8 cellular contexts compared by ENCODE assay signal in the genomic region with DNA sequence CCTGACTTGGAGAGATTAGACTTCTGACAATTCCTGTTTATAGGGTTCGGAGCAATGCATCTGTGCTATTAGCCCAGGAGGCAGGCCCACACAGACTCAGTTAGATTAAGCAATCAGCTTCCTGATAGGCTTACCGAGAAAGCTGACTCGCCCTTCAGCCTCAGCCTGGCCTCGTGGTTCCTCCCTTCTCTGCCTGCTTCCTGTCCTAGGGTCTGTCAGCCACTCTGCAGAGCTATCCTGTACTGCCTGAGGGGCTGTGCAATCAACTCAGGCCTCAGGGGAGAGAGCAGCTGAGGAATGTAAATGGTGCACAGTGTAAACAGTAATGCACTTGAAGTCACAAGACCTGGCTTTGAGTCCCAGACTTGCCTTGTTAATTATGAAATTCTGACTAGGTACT. TPM values are rescaled to one million over a fixed set of nuclear protein-coding genes. Genes with fewer than 3 reads are reported as not detected.
DNase-seq lines count a peak whose midpoint lies in the region; ATAC-seq and TF ChIP-seq lines count a peak whose summit lies in the region.

No MANE protein-coding gene starts in this region.

- H3K27me3 ChIP-seq in PC-9 (ENCODE audit: insufficient read depth, low read depth) (no peaks in the 10 kb centered on the region), foreskin keratinocyte (peaks cover 31% of the 10 kb centered on the region), sigmoid colon (no peaks in the 10 kb centered on the region)

- no peak overlapping the region for H3K4me3 ChIP-seq in PC-9
- H3K4me3 ChIP-seq in sigmoid colon = no peak overlapping the region

- intact Hi-C loops in PC-9 (cut with micrococcal nuclease; ENCODE audit: unreplicated experiment) = no loop called here
- intact Hi-C loops in sigmoid colon (cut with DNase I) = no loop called here

- BruUV-seq in PC-9 (replicated peaks; lab: Mats Ljungman, UMichigan) = no TSS peak

- H3K4me2 ChIP-seq in PC-9 = 0 out of 2 replicates have a peak overlapping the region, but pooled peaks have one; percentile 5

- no peak overlapping the region for H3K27ac ChIP-seq in PC-9
- no peak overlapping the region for H3K27ac ChIP-seq in foreskin keratinocyte
- H3K27ac ChIP-seq in sigmoid colon = no peak overlapping the region

- WGBS in sigmoid colon, 2 donors = 22 to 24% methylated on average over 4 of the region's 4 CpGs

- no peaks in the 10 kb centered on the region for H3K9me2 ChIP-seq in PC-9 (ENCODE audit: insufficient read depth)

- H3K9me3 ChIP-seq in PC-9 (ENCODE audit: insufficient read depth, low read depth) (0 out of 2 replicates have a peak, but pooled peaks cover 3% of the 10 kb centered on the region), sigmoid colon (no peaks in the 10 kb centered on the region)

- POLR2A ChIA-PET in PC-9 (lab: Charles Lee; ENCODE audit: unreplicated experiment) = interaction anchor here (0.6 kb wide), 1 partner anchor 560 kb away, joined by 6 read pairs; no protein-coding TSS in a partner anchor

- TF ChIP-seq CTCF in GM20000 (IDR thresholded peaks at IDR 0.05; ENCODE audit: extremely low read depth, missing control alignments) (no peak), PC-9 (conservative IDR thresholded peaks at IDR 0.05) (no peak), foreskin keratinocyte (conservative IDR thresholded peaks at IDR 0.05) (no peak), sigmoid colon (IDR thresholded peaks at IDR 0.05) (no peak)

- no peaks in the 10 kb centered on the region for H3K4me1 ChIP-seq in PC-9 (replicated peaks; ENCODE audit: insufficient read depth)
- no peaks in the 10 kb centered on the region for H3K4me1 ChIP-seq in foreskin keratinocyte
- H3K4me1 ChIP-seq in sigmoid colon = no peaks in the 10 kb centered on the region

- no peaks in the 10 kb centered on the region for H3K79me2 ChIP-seq in PC-9 (ENCODE audit: low read depth)

- DNase-seq in A172 (ENCODE audit: low spot score) (peak; percentile 42), GM20000 (ENCODE audit: low spot score) (peak; percentile 10), PC-9 (peak in 1 of 2 experiments; percentile 2), foreskin keratinocyte (peak; percentile 19 to 66), sigmoid colon (peak; percentile 74), NCI-H526 (lab: John Stamatoyannopoulos, UW) (no peak)

- no peaks in the 10 kb centered on the region for H3F3A ChIP-seq in PC-9 (ENCODE audit: insufficient read depth, low read depth)

- TF ChIP-seq EP300 in sigmoid colon (IDR thresholded peaks at IDR 0.05) = no peak

- H2AFZ ChIP-seq in PC-9 = no peak overlapping the region

- H4K20me1 ChIP-seq in PC-9 (ENCODE audit: insufficient read depth) = no peaks in the 10 kb centered on the region

- no peak for TF ChIP-seq POLR2A in sigmoid colon (IDR thresholded peaks at IDR 0.05)

- ATAC-seq in foreskin keratinocyte (peak; percentile 62), GM21529 (IDR thresholded peaks at IDR 0.05; ENCODE audit: unreplicated experiment) (no peak), GM18873 (IDR thresholded peaks at IDR 0.05; ENCODE audit: low FRiP score, unreplicated experiment) (no peak)

- CTCF ChIA-PET in PC-9 (lab: Charles Lee) = no interaction called here

- H3K36me3 ChIP-seq in PC-9 (ENCODE audit: low read depth) (no peaks in the 10 kb centered on the region), sigmoid colon (no peaks in the 10 kb centered on the region)

RNA-seq across cellular contexts. Expression of gene HTR2A, which starts 30.7 kb away (rescaled TPM):
- 0.02 and 0.14 TPM in 2 replicates for total RNA-seq in A172 (2014; rRNA removed; shearing (Covaris generic))
- total RNA-seq in PC-9 (2021) (not detected in 2 replicates), foreskin keratinocyte (not detected in 2 replicates), sigmoid colon (1 to 10 TPM in 2 of 4 donors, under 1 TPM in 2; 0.81 to 2.2 (median 1.1) TPM)
- polyA plus RNA-seq in foreskin keratinocyte (not detected in 2 replicates), sigmoid colon (under 1 TPM in 1 of 3 donors, not detected in 2; 0.52 TPM)

Comparison
In these comparisons a context has a peak if more than half of its experiments do, and no peak if none do; other contexts are left out.
1. DNase-seq: peak in A172 (single experiment), GM20000 (single experiment), foreskin keratinocyte (2 of 2) and sigmoid colon (single experiment); none in NCI-H526 (0 of 2).